In genomic region chr15:31545257-31545656, GRCh38 we compare ENCODE assay signal across 8 cellular contexts.
"Had no signal": no experiment of that assay in that cellular context is flagged by ENCODE, and none has a peak within 500 bp of the region (broad histone marks: within the 10 kb centered on the region; RNA-seq: fewer than 3 reads in every experiment).

No MANE protein-coding gene starts in this region.

- ATAC-seq: HepG2, K562 had no signal

- FAIRE-seq: HepG2, HTR-8/SVneo, K562 had no signal

- H3K27ac ChIP-seq: HL-60, KMS-11 had no signal

- H3K4me2 ChIP-seq: KMS-11 had no signal

- DNase-seq: IMR-90, KBM-7, KG1 had no signal

- H3K4me3 ChIP-seq: K562 had no signal
